Comparison of ENCODE assay signal across 18 cellular contexts in the genomic region with DNA sequence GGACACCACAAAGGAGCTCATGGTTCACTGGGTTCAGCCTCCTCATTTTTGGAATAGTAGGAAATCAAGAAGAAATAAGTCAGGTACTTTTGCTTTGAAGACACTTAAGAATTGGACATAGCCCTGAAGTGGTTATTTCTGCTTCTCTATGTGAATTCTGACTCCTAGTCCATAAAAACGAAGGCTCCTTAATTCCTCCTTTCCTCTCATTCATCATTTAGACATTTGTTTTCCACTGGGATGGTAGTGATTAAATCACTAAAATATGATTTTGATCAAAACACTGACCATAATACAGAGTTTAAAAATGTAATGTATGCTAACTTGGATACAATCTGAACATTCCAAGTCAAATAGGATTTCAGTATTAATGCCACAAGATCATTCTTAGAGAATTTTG. TPM values are rescaled to one million over a fixed set of nuclear protein-coding genes. Genes with fewer than 3 reads are reported as not detected.
DNase-seq lines count a peak whose midpoint lies in the region; ATAC-seq, FAIRE-seq and TF ChIP-seq lines count a peak whose summit lies in the region.
"Had no signal": no experiment of that assay in that cellular context is flagged by ENCODE, and none has a peak within 500 bp of the region (broad histone marks: within the 10 kb centered on the region; RNA-seq: fewer than 3 reads in every experiment).

No MANE protein-coding gene starts in this region.

- dilution Hi-C loops in endothelial cell of umbilical vein (cut with MboI; ENCODE audit: extremely low pct_ligation_motif_present, low sequenced_read_pairs): no loop called here

- TF ChIP-seq POLR2A in endothelial cell of umbilical vein (IDR thresholded peaks at IDR 0.05; ENCODE audit: low read depth, low read length) (no peak), uterus (IDR thresholded peaks at IDR 0.05) (no peak)

- no peak for FAIRE-seq in endothelial cell of umbilical vein (lab: Jason Lieb, UNC)
- FAIRE-seq: K562 had no signal

- H4K20me1 ChIP-seq in PC-3 (ENCODE audit: low read length): no peaks in the 10 kb centered on the region
- no peaks in the 10 kb centered on the region for H4K20me1 ChIP-seq in endothelial cell of umbilical vein (replicated peaks; ENCODE audit: control insufficient read depth, extremely low read depth, insufficient read depth, low read length)

- no peaks in the 10 kb centered on the region for H3K9me3 ChIP-seq in PC-3 (ENCODE audit: low read length)
- H3K9me3 ChIP-seq in endothelial cell of umbilical vein (replicated peaks; ENCODE audit: control insufficient read depth, insufficient read depth, low read length): no peaks in the 10 kb centered on the region
- H3K9me3 ChIP-seq in uterus: no peaks in the 10 kb centered on the region
- H3K9me3 ChIP-seq: left ventricle myocardium inferior, right atrium auricular region, vagina had no signal

- DNase-seq in PC-3 (no peak), endothelial cell of umbilical vein (ENCODE audit: low read depth, low spot score) (no peak), omental fat pad (ENCODE audit: low spot score) (no peak), uterus (no peak), SKM-1 (lab: John Stamatoyannopoulos, UW; ENCODE audit: unreplicated experiment) (no peak)
- DNase-seq: activated CD4-positive, alpha-beta memory T cell treated with anti-CD3 and anti-CD28 coated beads, Interleukin-2, amount 10 ng/mL, durations not matched to agents 7 days and 5 days; CD4-positive, CD25-positive, alpha-beta regulatory T cell; H9; left ventricle myocardium inferior; NCI-H1105; NK-92 treated with Interleukin-12 subunit alpha and Interleukin-12 subunit beta, amount 100 ng/mL, for 24 hours; SIG-M5; stimulated activated CD4-positive, alpha-beta T cell treated with anti-CD3 and anti-CD28 coated beads, Interleukin-4, amount 100 ng/mL, for 1 hour had no signal

- no peaks in the 10 kb centered on the region for H3K9me1 ChIP-seq in endothelial cell of umbilical vein (replicated peaks; ENCODE audit: control insufficient read depth, extremely low read depth, insufficient read depth, low read length)

- intact Hi-C loops in PC-3 (cut with micrococcal nuclease) (loop anchor here (1.0 kb wide), 4 partner anchors 34 to 176 kb away; a partner anchor contains a TSS), endothelial cell of umbilical vein (cut with micrococcal nuclease) (loop anchor here (1.0 to 10.0 kb wide), 4 partner anchors 25 to 772 kb away; a partner anchor contains a TSS), uterus (cut with DNase I; ENCODE audit: low total_unique reads) (no loop called here)

- ATAC-seq in PC-3: no peak
- peak; percentile 11 for ATAC-seq in omental fat pad (ENCODE audit: low FRiP score)
- no peak for ATAC-seq in GM21737 (IDR thresholded peaks at IDR 0.05; ENCODE audit: unreplicated experiment)
- no peak for ATAC-seq in HG03460 (IDR thresholded peaks at IDR 0.05; ENCODE audit: unreplicated experiment)
- ATAC-seq: K562 had no signal

- TF ChIP-seq CTCF in PC-3 (conservative IDR thresholded peaks at IDR 0.05; ENCODE audit: low read depth, low read length): no peak
- no peak for TF ChIP-seq CTCF in endothelial cell of umbilical vein (IDR thresholded peaks at IDR 0.05; ENCODE audit: extremely low read depth in 1 of 2, insufficient read depth in 1 of 2, low read depth in 1 of 2, low read length in 2 of 2)
- no peak for TF ChIP-seq CTCF in omental fat pad (IDR thresholded peaks at IDR 0.05)
- TF ChIP-seq CTCF in uterus (IDR thresholded peaks at IDR 0.05): no peak

- H3K9ac ChIP-seq in PC-3 (ENCODE audit: low read length) (peak overlapping the region; percentile 29; the same call in 1 of the 2 replicates), endothelial cell of umbilical vein (replicated peaks; ENCODE audit: extremely low read depth, insufficient read depth, low read length) (peak overlapping the region; percentile 88)

- H3K9me2 ChIP-seq in PC-3 (replicated peaks; ENCODE audit: low read length): no peaks in the 10 kb centered on the region

- CTCF ChIA-PET in PC-3 (lab: Charles Lee): interaction anchor here (0.7 to 1.0 kb wide), 2 partner anchors 11 to 138 kb away, joined by 3 to 4 read pairs; no protein-coding TSS in a partner anchor
- CTCF ChIA-PET in endothelial cell of umbilical vein (lab: Charles Lee): interaction anchor here (0.8 to 2.8 kb wide), 10 partner anchors 8 to 177 kb away, joined by 3 to 11 read pairs (median 4); a partner anchor contains a TSS

- H3K27ac ChIP-seq in PC-3 (ENCODE audit: low read length) (peak overlapping the region; percentile 82), endothelial cell of umbilical vein (ENCODE audit: insufficient read depth, low read depth, low read length) (peak overlapping the region; percentile 99), uterus (peak overlapping the region; percentile 54)
- H3K27ac ChIP-seq: left ventricle myocardium inferior, vagina had no signal

- H3K36me3 ChIP-seq in PC-3 (ENCODE audit: low read depth, low read length) (no peaks in the 10 kb centered on the region), endothelial cell of umbilical vein (ENCODE audit: control insufficient read depth in 2 of 2, extremely low read depth in 1 of 2, insufficient read depth in 2 of 2, low read length in 2 of 2) (no peaks in the 10 kb centered on the region), uterus (no peaks in the 10 kb centered on the region)
- H3K36me3 ChIP-seq: left ventricle myocardium inferior, right atrium auricular region, vagina had no signal

- H3K79me2 ChIP-seq in PC-3 (ENCODE audit: low read length) (peaks cover 12% of the 10 kb centered on the region; the same call in 1 of the 2 replicates), endothelial cell of umbilical vein (ENCODE audit: control insufficient read depth, insufficient read depth, low read length) (peaks cover 15% of the 10 kb centered on the region)

- H2AFZ ChIP-seq in PC-3 (ENCODE audit: low read length) (no peak overlapping the region), endothelial cell of umbilical vein (ENCODE audit: low read depth, low read length) (peak overlapping the region; percentile 44)

- H3K4me3 ChIP-seq in PC-3 (ENCODE audit: low read length) (peak overlapping the region; percentile 36), endothelial cell of umbilical vein (replicated peaks in 1 of 3; ENCODE audit: insufficient read depth in 1 of 3, low read depth in 1 of 3, low read length in 3 of 3) (peak overlapping the region in 2 of 3 experiments; percentile 15 to 59), uterus (no peak overlapping the region)
- H3K4me3 ChIP-seq: K562, left ventricle myocardium inferior, right atrium auricular region, vagina had no signal

- H3F3A ChIP-seq in PC-3 (ENCODE audit: low read length, unreplicated experiment): peaks cover 8% of the 10 kb centered on the region

- POLR2A ChIA-PET in PC-3 (lab: Charles Lee; ENCODE audit: unreplicated experiment): no interaction called here
- POLR2A ChIA-PET in endothelial cell of umbilical vein (lab: Charles Lee): no interaction called here

- no peaks in the 10 kb centered on the region for H3K27me3 ChIP-seq in PC-3 (ENCODE audit: low read length)
- H3K27me3 ChIP-seq in endothelial cell of umbilical vein (ENCODE audit: control insufficient read depth in 2 of 2, insufficient read depth in 2 of 2, low read length in 2 of 2): no peaks in the 10 kb centered on the region
- no peaks in the 10 kb centered on the region for H3K27me3 ChIP-seq in uterus
- H3K27me3 ChIP-seq: right atrium auricular region, vagina had no signal

- H3K4me1 ChIP-seq in PC-3 (ENCODE audit: insufficient read depth, low read length) (peaks cover 33% of the 10 kb centered on the region), endothelial cell of umbilical vein (ENCODE audit: control insufficient read depth, extremely low read depth, insufficient read depth, low read length) (peaks cover 34% of the 10 kb centered on the region), uterus (peaks cover 0 to 10% of the 10 kb centered on the region in 2 donors)

- BruUV-seq in PC-3 (replicated peaks; lab: Mats Ljungman, UMichigan) (TSS peak; percentile 77), endothelial cell of umbilical vein (replicated peaks; lab: Mats Ljungman, UMichigan) (TSS peak; percentile 94)

- H3K4me2 ChIP-seq in PC-3 (ENCODE audit: low read length) (peak overlapping the region; percentile 81), endothelial cell of umbilical vein (ENCODE audit: insufficient read depth, low read length) (peak overlapping the region; percentile 99)

TF ChIP-seq in endothelial cell of umbilical vein, 7 proteins besides CTCF, POLR2A, EP300 and RAD21:
- TF ChIP-seq MYC (IDR thresholded peaks at IDR 0.05; ENCODE audit: low read depth, low read length) (no peak), EZH2 (IDR thresholded peaks at IDR 0.05; ENCODE audit: borderline replicate concordance, low read depth, low read length, severe bottlenecking) (no peak), GATA2 (IDR thresholded peaks at IDR 0.05; ENCODE audit: insufficient read depth, insufficient read length, low read depth, low read length) (no peak), POLR2AphosphoS5 (IDR thresholded peaks at IDR 0.05; ENCODE audit: insufficient read depth, low read depth, low read length) (no peak), FOS (IDR thresholded peaks at IDR 0.05; ENCODE audit: borderline replicate concordance, insufficient read depth, low read length) (no peak), JUN (IDR thresholded peaks at IDR 0.05; ENCODE audit: borderline replicate concordance, insufficient read depth, insufficient read length, low read depth) (no peak)
- TF ChIP-seq, protein P1, sequence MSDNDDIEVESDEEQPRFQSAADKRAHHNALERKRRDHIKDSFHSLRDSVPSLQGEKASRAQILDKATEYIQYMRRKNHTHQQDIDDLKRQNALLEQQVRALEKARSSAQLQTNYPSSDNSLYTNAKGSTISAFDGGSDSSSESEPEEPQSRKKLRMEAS (IDR thresholded peaks at IDR 0.05; ENCODE audit: insufficient read depth, insufficient read length): no peak

RNA-seq across cellular contexts. Expression of a gene that starts 34.7 kb away (rescaled TPM):
- total RNA-seq in PC-3 (2014; rRNA removed) (4.1 and 4.4 TPM in 2 replicates), endothelial cell of umbilical vein (5.4 and 5.8 TPM in 2 replicates), omental fat pad (10 to 100 TPM in 3 of 4 donors, 1 to 10 TPM in 1; 9.2 to 15.6 (median 14.4) TPM), uterus (10 to 100 TPM; 14.7 to 32.0 (median 20.5) TPM)
- polyA plus RNA-seq in endothelial cell of umbilical vein: 2.7 and 2.9 TPM in 2 replicates
- polyA plus RNA-seq in endothelial cell of umbilical vein (2011; cell fraction: cytosol; rRNA removed): 2.5 and 2.8 TPM in 2 replicates
- 2.4 and 3.1 TPM in 2 replicates for polyA plus RNA-seq in endothelial cell of umbilical vein (2011; cell fraction: nucleus; rRNA removed)
- 2.3 and 3.8 TPM in 2 replicates for polyA plus RNA-seq in endothelial cell of umbilical vein (2012)
- 6.4 and 6.6 TPM in 2 replicates for polyA minus RNA-seq in endothelial cell of umbilical vein
- not detected for polyA minus RNA-seq in endothelial cell of umbilical vein (2011; cell fraction: cytosol; rRNA and poly(A)+ RNA removed)
- 3.6 and 4.2 TPM in 2 replicates for polyA minus RNA-seq in endothelial cell of umbilical vein (2011; cell fraction: nucleus; rRNA and poly(A)+ RNA removed)

Comparison
In these comparisons a context has a peak if more than half of its experiments do, and no peak if none do; other contexts are left out.
1. H3K4me3 ChIP-seq: peak in PC-3 (single experiment) and endothelial cell of umbilical vein (2 of 3); none in uterus (0 of 2).
2. Peak in every context shown above with its lines, with median percentiles within 50 percentile points of each other: H3K27ac ChIP-seq.